10 cellular contexts compared by ENCODE assay signal in genomic region chr1:66370462-66370907, GRCh38.
DNase-seq lines count a peak whose midpoint lies in the region; ATAC-seq lines count a peak whose summit lies in the region.
"Had no signal": no experiment of that assay in that cellular context is flagged by ENCODE, and none has a peak within 500 bp of the region (broad histone marks: within the 10 kb centered on the region; RNA-seq: fewer than 3 reads in every experiment).

No MANE protein-coding gene starts in this region.

- peaks cover 70% of the 10 kb centered on the region for H3K4me1 ChIP-seq in CD4-positive, CD25-positive, alpha-beta regulatory T cell (ENCODE audit: control insufficient read depth, insufficient read depth, low read length, poor library complexity, severe bottlenecking)
- H3K4me1 ChIP-seq in aorta (ENCODE audit: control insufficient read depth in 1 of 2, insufficient read depth in 2 of 2, low read length in 2 of 2) = no peaks in the 10 kb centered on the region

- 73 to 74% methylated on average over 3 of the region's 3 CpGs for WGBS in aorta, 2 donors

- H3K27ac ChIP-seq in CD4-positive, CD25-positive, alpha-beta regulatory T cell (ENCODE audit: insufficient read depth, low read length, poor library complexity, severe bottlenecking) = peak overlapping the region; percentile 86
- no peak overlapping the region for H3K27ac ChIP-seq in aorta (ENCODE audit: low read depth in 1 of 2, low read length in 2 of 2)

- no peaks in the 10 kb centered on the region for H3K27me3 ChIP-seq in CD4-positive, CD25-positive, alpha-beta regulatory T cell (ENCODE audit: control insufficient read depth, insufficient read depth, low read length)
- H3K27me3 ChIP-seq in aorta (ENCODE audit: control insufficient read depth in 1 of 2, insufficient read depth in 2 of 2, low read length in 1 of 2) = no peaks in the 10 kb centered on the region

- peaks cover 75% of the 10 kb centered on the region for H3K36me3 ChIP-seq in CD4-positive, CD25-positive, alpha-beta regulatory T cell (ENCODE audit: control insufficient read depth, insufficient read depth, low read length)
- peaks cover 0 to 4% of the 10 kb centered on the region in 2 donors for H3K36me3 ChIP-seq in aorta (ENCODE audit: control insufficient read depth in 1 of 2, insufficient read depth in 2 of 2, low read length in 1 of 2)

- peaks cover 0 to 2% (median 0%) of the 10 kb centered on the region in 7 donors for H3K9me3 Mint-ChIP-seq in CD4-positive, CD25-positive, alpha-beta regulatory T cell

- ATAC-seq in CD4-positive, CD25-positive, alpha-beta regulatory T cell (ENCODE audit: low read depth in 2 of 2) = no peak
- ATAC-seq in GM19463 (IDR thresholded peaks at IDR 0.05; ENCODE audit: unreplicated experiment) (peak; percentile 27), aorta (ENCODE audit: low FRiP score) (no peak)

- peak overlapping the region; percentile 62 for H3K4me3 ChIP-seq in CD4-positive, CD25-positive, alpha-beta regulatory T cell (ENCODE audit: low read depth, low read length)
- no peak overlapping the region for H3K4me3 ChIP-seq in aorta (ENCODE audit: low read length in 2 of 2)

- H3K4me1 Mint-ChIP-seq in CD4-positive, CD25-positive, alpha-beta regulatory T cell = peaks cover 60 to 92% (median 84%) of the 10 kb centered on the region in 4 donors

- no peaks in the 10 kb centered on the region for H3K9me3 ChIP-seq in CD4-positive, CD25-positive, alpha-beta regulatory T cell (ENCODE audit: control insufficient read depth in 2 of 2, low read length in 2 of 2)
- H3K9me3 ChIP-seq in aorta (ENCODE audit: control insufficient read depth, low read length) = no peaks in the 10 kb centered on the region

- no peaks in the 10 kb centered on the region for H3K27me3 Mint-ChIP-seq in CD4-positive, CD25-positive, alpha-beta regulatory T cell

- intact Hi-C loops in aorta (cut with DNase I) = no loop called here

- DNase-seq in CD4-positive, CD25-positive, alpha-beta regulatory T cell = no peak
- DNase-seq in NCI-H524 (lab: John Stamatoyannopoulos, UW) (peak; percentile 40 to 71), glomerular visceral epithelial cell (ENCODE audit: extremely low spot score) (peak; percentile 12), aorta (no peak), NCI-H2029 treated with DMSO at 0.1 percent for 48 hours (lab: John Stamatoyannopoulos, UW) (no peak), NCI-H1105 (lab: John Stamatoyannopoulos, UW) (no peak), COR-L47 (lab: John Stamatoyannopoulos, UW) (no peak)
- DNase-seq: NCI-H345, T1000 had no signal

- H3K36me3 Mint-ChIP-seq in CD4-positive, CD25-positive, alpha-beta regulatory T cell = peaks cover 64% of the 10 kb centered on the region

- peak overlapping the region; percentile 24 to 65 (median 48) for H3K4me3 Mint-ChIP-seq in CD4-positive, CD25-positive, alpha-beta regulatory T cell

- H3K27ac Mint-ChIP-seq in CD4-positive, CD25-positive, alpha-beta regulatory T cell = peak overlapping the region; percentile 78 to 96 (median 93)

Comparison
In these comparisons a context has a peak if more than half of its experiments do, and no peak if none do; other contexts are left out.
1. DNase-seq: peak in NCI-H524 (2 of 2) and glomerular visceral epithelial cell (single experiment); none in CD4-positive, CD25-positive, alpha-beta regulatory T cell (0 of 3), aorta (0 of 2), NCI-H2029 treated with DMSO at 0.1 percent for 48 hours (single experiment), NCI-H1105 (single experiment) and COR-L47 (single experiment).